In the genomic region with DNA sequence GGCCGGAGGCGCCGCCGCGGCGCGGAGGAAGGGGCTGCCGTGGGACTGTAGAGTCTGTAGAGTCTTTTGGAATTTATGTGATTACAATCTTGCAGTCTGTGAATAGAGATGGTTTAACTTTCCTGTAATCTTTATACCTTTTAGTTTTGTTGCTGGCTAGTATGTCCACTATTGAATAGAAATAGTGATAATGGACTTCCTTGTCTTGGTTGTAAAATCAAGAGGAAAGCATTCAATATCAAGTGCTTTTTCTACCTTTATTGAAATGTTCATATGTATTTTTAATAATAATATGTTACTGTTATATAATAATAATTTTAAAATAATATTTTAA, we compare ENCODE assay signal across 8 cellular contexts. TPM values are rescaled to one million over a fixed set of nuclear protein-coding genes. Genes with fewer than 3 reads are reported as not detected.
DNase-seq lines count a peak whose midpoint lies in the region; ATAC-seq, FAIRE-seq and TF ChIP-seq lines count a peak whose summit lies in the region.
"Not testable (repeated sequence)": the region's sequence is repeated elsewhere in the genome, so short reads cannot be mapped to it uniquely, and the experiment has no call there.

No MANE protein-coding gene starts in this region.

- peak overlapping the region; percentile 87; the same call in 1 of the 2 replicates for H3K18ac ChIP-seq in H1 (ENCODE audit: extremely low read depth, low read length)

- not testable (repeated sequence) for H3K4ac ChIP-seq in H1 (replicated peaks; ENCODE audit: insufficient read length, low read depth, low read length)

- not testable (repeated sequence) for H2AK5ac ChIP-seq in H1 (ENCODE audit: low read depth, low read length)

- 7% methylated on average over 8 of the region's 8 CpGs; no CpG with 5 or more reads in 1 of the 2 experiments for WGBS in H1 (ENCODE audit: extremely low coverage in 1 of 2, insufficient coverage in 1 of 2, insufficient read length in 1 of 2, insufficient replicate concordance in 2 of 2, low coverage in 1 of 2, low lambda C conversion rate in 2 of 2, missing lambda C conversion rate in 1 of 2), 2 experiments

- not testable (repeated sequence) for H2BK15ac ChIP-seq in H1 (ENCODE audit: low read length)

- not testable (repeated sequence) for H4K5ac ChIP-seq in H1 (ENCODE audit: insufficient read length, low read depth, low read length)

- H3K23ac ChIP-seq in H1 (ENCODE audit: insufficient read length) = not testable (repeated sequence)

- H3K27ac Mint-ChIP-seq in activated naive CD8-positive, alpha-beta T cell treated with anti-CD3 and anti-CD28 coated beads, Interleukin-2, amount 10 ng/mL, durations not matched to agents 7 days and 5 days = peak overlapping the region; percentile 88
- peak overlapping the region; percentile 85 to 95 for H3K27ac Mint-ChIP-seq in natural killer cell treated with Interleukin-12 subunit alpha and Interleukin-12 subunit beta and Interleukin-15 and Interleukin-18, amount 100 ng/mL, for 72 hours
- H3K27ac Mint-ChIP-seq in stimulated activated naive CD8-positive, alpha-beta T cell treated with anti-CD3 and anti-CD28 coated beads, Interleukin-15, Interleukin-2, amounts not matched to agents 100 ng/mL and 50 ng/mL, for 24 hours = peak overlapping the region; percentile 91

- in situ Hi-C loops in HAP-1 (cut with MboI; ENCODE audit: low sequenced_read_pairs) = not testable (repeated sequence)

- H3K4me1 ChIP-seq in HAP-1 = peaks cover 12% of the 10 kb centered on the region
- not testable (repeated sequence) for H3K4me1 ChIP-seq in H1 (replicated peaks in 1 of 4; ENCODE audit: control insufficient read depth in 3 of 4, insufficient read depth in 4 of 4, low read length in 3 of 4); iPS-15b (ENCODE audit: control insufficient read depth, insufficient read depth, low read length)

- H3K4me1 Mint-ChIP-seq in activated naive CD8-positive, alpha-beta T cell treated with anti-CD3 and anti-CD28 coated beads, Interleukin-2, amount 10 ng/mL, durations not matched to agents 7 days and 5 days; natural killer cell treated with Interleukin-12 subunit alpha and Interleukin-12 subunit beta and Interleukin-15 and Interleukin-18, amount 100 ng/mL, for 72 hours (ENCODE audit: low read depth in 2 of 2): not testable (repeated sequence)
- H3K4me1 Mint-ChIP-seq in stimulated activated naive CD8-positive, alpha-beta T cell treated with anti-CD3 and anti-CD28 coated beads, Interleukin-15, Interleukin-2, amounts not matched to agents 100 ng/mL and 50 ng/mL, for 24 hours (ENCODE audit: low read depth) = peaks cover 23% of the 10 kb centered on the region

- not testable (repeated sequence) for H3K23me2 ChIP-seq in H1 (ENCODE audit: low read depth, low read length)

- H2BK5ac ChIP-seq in H1 (ENCODE audit: low read depth, low read length) = not testable (repeated sequence)

- not testable (repeated sequence) for H2BK20ac ChIP-seq in H1 (ENCODE audit: low read length)

- POLR2A ChIA-PET in AG04449 (lab: Yijun Ruan, JAX) (interaction anchor here (0.6 kb wide), 1 partner anchor 31 kb away, joined by 3 read pairs; no protein-coding TSS in a partner anchor), H1 (lab: Charles Lee; ENCODE audit: partially characterized antibody) (interaction anchor here (2.4 kb wide), 1 partner anchor 13 kb away, joined by 11 read pairs; a partner anchor contains a TSS)
- POLR2A ChIA-PET in activated naive CD8-positive, alpha-beta T cell treated with anti-CD3 and anti-CD28 coated beads, Interleukin-2, amount 10 ng/mL, durations not matched to agents 7 days and 5 days (lab: Charles Lee) = interaction anchor here (1.2 kb wide), 1 partner anchor 37 kb away, joined by 3 read pairs; a partner anchor contains a TSS

- not testable (repeated sequence) for H3K36me3 Mint-ChIP-seq in activated naive CD8-positive, alpha-beta T cell treated with anti-CD3 and anti-CD28 coated beads, Interleukin-2, amount 10 ng/mL, durations not matched to agents 7 days and 5 days; natural killer cell treated with Interleukin-12 subunit alpha and Interleukin-12 subunit beta and Interleukin-15 and Interleukin-18, amount 100 ng/mL, for 72 hours; stimulated activated naive CD8-positive, alpha-beta T cell treated with anti-CD3 and anti-CD28 coated beads, Interleukin-15, Interleukin-2, amounts not matched to agents 100 ng/mL and 50 ng/mL, for 24 hours (ENCODE audit: low read depth)

- not testable (repeated sequence) for H3K14ac ChIP-seq in H1 (ENCODE audit: insufficient read length)

- H3K56ac ChIP-seq in H1 (replicated peaks; ENCODE audit: insufficient read length, low read depth, low read length) = not testable (repeated sequence)

- not testable (repeated sequence) for TF ChIP-seq POLR2A in H1 (IDR thresholded peaks at IDR 0.05; ENCODE audit: control extremely low read depth in 1 of 2, low read depth in 2 of 2, low read length in 2 of 2)

- H2AFZ ChIP-seq in H1 (ENCODE audit: low read length) = peak overlapping the region; percentile 82

- CTCF ChIA-PET in AG04449 (lab: Yijun Ruan, JAX) = interaction anchor here (1.3 kb wide), 1 partner anchor 37 kb away, joined by 3 read pairs; a partner anchor contains a TSS
- CTCF ChIA-PET in H1 (lab: Charles Lee; ENCODE audit: partially characterized antibody) = interaction anchor here (1.3 kb wide), 1 partner anchor 212 kb away, joined by 4 read pairs; no protein-coding TSS in a partner anchor

- H3K27ac ChIP-seq in SK-N-MC = peak overlapping the region; percentile 81
- not testable (repeated sequence) for H3K27ac ChIP-seq in H1 (ENCODE audit: low read depth, low read length)

- H2BK120ac ChIP-seq in H1 (replicated peaks; ENCODE audit: low read depth, low read length) = not testable (repeated sequence)

- TF ChIP-seq RAD21 in H1 (IDR thresholded peaks at IDR 0.05 in 1 of 2, conservative IDR thresholded peaks at IDR 0.05 in 1 of 2; ENCODE audit: low read depth in 2 of 2, low read length in 2 of 2) = not testable (repeated sequence)

- H3K4me3 ChIP-seq in AG04449 (ENCODE audit: low read depth, low read length) = peak overlapping the region; percentile 70
- H3K4me3 ChIP-seq in HAP-1 = peak overlapping the region; percentile 29
- peak overlapping the region; percentile 84 for H3K4me3 ChIP-seq in SK-N-MC
- peak overlapping the region; percentile 59 to 79 (median 67) for H3K4me3 ChIP-seq in H1 (ENCODE audit: extremely low read depth in 1 of 4, insufficient read depth in 2 of 4, low read depth in 3 of 4, low read length in 4 of 4)
- H3K4me3 ChIP-seq in iPS-15b (ENCODE audit: low read depth, low read length) = peak overlapping the region; percentile 75

- H3K79me2 ChIP-seq in H1 (ENCODE audit: control insufficient read depth in 1 of 2, insufficient read depth in 2 of 2, low read length in 2 of 2) = not testable (repeated sequence)

- H3K4me3 Mint-ChIP-seq in activated naive CD8-positive, alpha-beta T cell treated with anti-CD3 and anti-CD28 coated beads, Interleukin-2, amount 10 ng/mL, durations not matched to agents 7 days and 5 days = peak overlapping the region; percentile 95
- H3K4me3 Mint-ChIP-seq in natural killer cell treated with Interleukin-12 subunit alpha and Interleukin-12 subunit beta and Interleukin-15 and Interleukin-18, amount 100 ng/mL, for 72 hours = peak overlapping the region; percentile 97
- peak overlapping the region; percentile 92 for H3K4me3 Mint-ChIP-seq in stimulated activated naive CD8-positive, alpha-beta T cell treated with anti-CD3 and anti-CD28 coated beads, Interleukin-15, Interleukin-2, amounts not matched to agents 100 ng/mL and 50 ng/mL, for 24 hours

- H3K9me3 ChIP-seq in HAP-1; SK-N-MC (ENCODE audit: low read depth, low read length); H1 (ENCODE audit: insufficient read depth in 2 of 2, low read depth in 1 of 2, low read length in 1 of 2); iPS-15b (ENCODE audit: control insufficient read depth, insufficient read depth, low read length): not testable (repeated sequence)

- not testable (repeated sequence) for H4K91ac ChIP-seq in H1 (replicated peaks; ENCODE audit: insufficient read length, low read length)

- H4K20me1 ChIP-seq in H1 (replicated peaks in 1 of 2; ENCODE audit: control insufficient read depth in 1 of 2, insufficient read depth in 2 of 2, low read length in 2 of 2) = not testable (repeated sequence)

- ATAC-seq in activated naive CD8-positive, alpha-beta T cell treated with anti-CD3 and anti-CD28 coated beads, Interleukin-2, amount 10 ng/mL, durations not matched to agents 7 days and 5 days (ENCODE audit: low read depth); natural killer cell treated with Interleukin-12 subunit alpha and Interleukin-12 subunit beta and Interleukin-15 and Interleukin-18, amount 100 ng/mL, for 72 hours: not testable (repeated sequence)

- not testable (repeated sequence) for DNase-seq in AG04449 (ENCODE audit: low read depth, low spot score); HAP-1 (ENCODE audit: low spot score in 2 of 2); SK-N-MC (ENCODE audit: low read depth, low spot score); activated naive CD8-positive, alpha-beta T cell treated with anti-CD3 and anti-CD28 coated beads, Interleukin-2, amount 10 ng/mL, durations not matched to agents 7 days and 5 days; H1 (ENCODE audit: low read depth in 1 of 2, low spot score in 2 of 2); natural killer cell treated with Interleukin-12 subunit alpha and Interleukin-12 subunit beta and Interleukin-15 and Interleukin-18, amount 100 ng/mL, for 72 hours (ENCODE audit: low spot score)

- H3K79me1 ChIP-seq in H1 (ENCODE audit: low read depth, low read length) = not testable (repeated sequence)

- H4K8ac ChIP-seq in H1 (ENCODE audit: extremely low read depth, insufficient read depth, low read length) = not testable (repeated sequence)

- H3K4me2 ChIP-seq in H1 (ENCODE audit: insufficient read depth in 1 of 2, low read depth in 2 of 2, low read length in 2 of 2) = peak overlapping the region; percentile 60 to 77

- H3K9ac ChIP-seq in SK-N-MC (ENCODE audit: insufficient read length) (peak overlapping the region; percentile 89), H1 (replicated peaks in 1 of 4; ENCODE audit: extremely low read depth in 1 of 4, low read depth in 3 of 4, low read length in 3 of 4) (peak overlapping the region in 3 of 4 experiments; percentile 44 to 85 (median 77); a peak in 5 of 7 replicates), iPS-15b (ENCODE audit: low read depth, low read length) (peak overlapping the region; percentile 73)

- H2BK12ac ChIP-seq in H1 (ENCODE audit: low read depth, low read length) = not testable (repeated sequence)

- TF ChIP-seq CTCF in AG04449 (IDR thresholded peaks at IDR 0.05; ENCODE audit: insufficient read depth, low read length, missing control alignments); H1 (IDR thresholded peaks at IDR 0.05; ENCODE audit: control extremely low read depth in 1 of 3, insufficient read depth in 1 of 3, low read depth in 1 of 3, low read length in 3 of 3): not testable (repeated sequence)

- H3K9me3 Mint-ChIP-seq in activated naive CD8-positive, alpha-beta T cell treated with anti-CD3 and anti-CD28 coated beads, Interleukin-2, amount 10 ng/mL, durations not matched to agents 7 days and 5 days; natural killer cell treated with Interleukin-12 subunit alpha and Interleukin-12 subunit beta and Interleukin-15 and Interleukin-18, amount 100 ng/mL, for 72 hours; stimulated activated naive CD8-positive, alpha-beta T cell treated with anti-CD3 and anti-CD28 coated beads, Interleukin-15, Interleukin-2, amounts not matched to agents 100 ng/mL and 50 ng/mL, for 24 hours: not testable (repeated sequence)

- not testable (repeated sequence) for TF ChIP-seq EP300 in H1 (IDR thresholded peaks at IDR 0.05; ENCODE audit: borderline replicate concordance in 1 of 2, low read depth in 2 of 2, low read length in 2 of 2)

- H3K27me3 ChIP-seq in HAP-1 (ENCODE audit: low read depth); H1 (replicated peaks in 1 of 4; ENCODE audit: control insufficient read depth in 3 of 4, extremely low read depth in 1 of 4, insufficient read depth in 3 of 4, low read length in 3 of 4); iPS-15b (ENCODE audit: control insufficient read depth, insufficient read depth, low read length): not testable (repeated sequence)

- H3K36me3 ChIP-seq in HAP-1 (replicated peaks); SK-N-MC (ENCODE audit: insufficient read depth, low read length); H1 (ENCODE audit: control insufficient read depth in 2 of 4, insufficient read depth in 4 of 4, low read length in 3 of 4); iPS-15b (ENCODE audit: control insufficient read depth, insufficient read depth, low read length): not testable (repeated sequence)

- peaks cover 23% of the 10 kb centered on the region for H3K27me3 Mint-ChIP-seq in activated naive CD8-positive, alpha-beta T cell treated with anti-CD3 and anti-CD28 coated beads, Interleukin-2, amount 10 ng/mL, durations not matched to agents 7 days and 5 days
- H3K27me3 Mint-ChIP-seq in natural killer cell treated with Interleukin-12 subunit alpha and Interleukin-12 subunit beta and Interleukin-15 and Interleukin-18, amount 100 ng/mL, for 72 hours; stimulated activated naive CD8-positive, alpha-beta T cell treated with anti-CD3 and anti-CD28 coated beads, Interleukin-15, Interleukin-2, amounts not matched to agents 100 ng/mL and 50 ng/mL, for 24 hours: not testable (repeated sequence)

- not testable (repeated sequence) for FAIRE-seq in H1 (lab: Jason Lieb, UNC)

RNA-seq across cellular contexts. Expression of a gene that starts 12.9 kb away (rescaled TPM):
- total RNA-seq in activated naive CD8-positive, alpha-beta T cell treated with anti-CD3 and anti-CD28 coated beads, Interleukin-2, amount 10 ng/mL, durations not matched to agents 7 days and 5 days = not detected
- 8.3 and 13.8 TPM in 2 replicates for total RNA-seq in H1 (2021; fragmentation: NEBNext Ultra II Directional; extraction: Animal tissue kit (Norgen Biotek cat#: 25700))
- polyA plus RNA-seq in H1 (2011; rRNA removed) = 0.69 and 1.6 TPM in 2 replicates
- 2.0 TPM for polyA plus RNA-seq in H1 (2011; cell fraction: cytosol; rRNA removed)
- 3.2 TPM for polyA plus RNA-seq in H1 (2011; cell fraction: nucleus; rRNA removed)
- polyA plus RNA-seq in H1 (2012, experiment 1 of 2) = 4.3 to 10.2 TPM (median 7.5 TPM) in 4 replicates
- 1.8 TPM for polyA plus RNA-seq in H1 (2012, experiment 2 of 2)
- 12.2 TPM for polyA plus RNA-seq in H1 (2013, experiment 1 of 2)
- polyA plus RNA-seq in H1 (2013, experiment 2 of 2) = 12.7 TPM
- 4.0 and 5.9 TPM in 2 replicates for polyA minus RNA-seq in H1 (2011; rRNA and poly(A)+ RNA removed)
- polyA minus RNA-seq in H1 (2011; cell fraction: cytosol; rRNA and poly(A)+ RNA removed) = 1.8 TPM
- polyA minus RNA-seq in H1 (2011; cell fraction: nucleus; rRNA and poly(A)+ RNA removed) = 21.6 TPM
- total RNA-seq in natural killer cell treated with Interleukin-12 subunit alpha and Interleukin-12 subunit beta and Interleukin-15 and Interleukin-18, amount 100 ng/mL, for 72 hours = 1 to 10 TPM in 1 of 2 donors, not detected in 1; 3.9 TPM

RNA-seq across cellular contexts. Expression of a gene that starts 37.4 kb away (rescaled TPM):
- 10 to 100 TPM; 30.1 to 33.2 TPM for total RNA-seq in activated naive CD8-positive, alpha-beta T cell treated with anti-CD3 and anti-CD28 coated beads, Interleukin-2, amount 10 ng/mL, durations not matched to agents 7 days and 5 days
- 55.0 and 57.9 TPM in 2 replicates for total RNA-seq in H1 (2021; fragmentation: NEBNext Ultra II Directional; extraction: Animal tissue kit (Norgen Biotek cat#: 25700))
- 44.0 and 50.5 TPM in 2 replicates for polyA plus RNA-seq in H1 (2011; rRNA removed)
- 35.5 TPM for polyA plus RNA-seq in H1 (2011; cell fraction: cytosol; rRNA removed)
- 96.6 TPM for polyA plus RNA-seq in H1 (2011; cell fraction: nucleus; rRNA removed)
- 44.3 to 55.6 TPM (median 49.2 TPM) in 4 replicates for polyA plus RNA-seq in H1 (2012, experiment 1 of 2)
- 61.6 TPM for polyA plus RNA-seq in H1 (2012, experiment 2 of 2)
- polyA plus RNA-seq in H1 (2013, experiment 1 of 2) = 31.4 TPM
- polyA plus RNA-seq in H1 (2013, experiment 2 of 2) = 28.6 TPM
- 65.7 and 66.4 TPM in 2 replicates for polyA minus RNA-seq in H1 (2011; rRNA and poly(A)+ RNA removed)
- 25.9 TPM for polyA minus RNA-seq in H1 (2011; cell fraction: cytosol; rRNA and poly(A)+ RNA removed)
- 50.5 TPM for polyA minus RNA-seq in H1 (2011; cell fraction: nucleus; rRNA and poly(A)+ RNA removed)
- 100 to 1,000 TPM in 1 of 2 donors, 10 to 100 TPM in 1; 48.3 to 104 TPM for total RNA-seq in natural killer cell treated with Interleukin-12 subunit alpha and Interleukin-12 subunit beta and Interleukin-15 and Interleukin-18, amount 100 ng/mL, for 72 hours

Comparison
In these comparisons a context has a peak if more than half of its experiments do, and no peak if none do; other contexts are left out.
1. H3K4me3 ChIP-seq: peak in every context shown above with its lines; median percentile 84 in SK-N-MC; 75 in iPS-15b; 70 in AG04449; 67 in H1; 29 in HAP-1.